8 cellular contexts compared by ENCODE assay signal in genomic region chr12:6765634-6766581, GRCh38. TPM values are rescaled to one million over a fixed set of nuclear protein-coding genes. Genes with fewer than 3 reads are reported as not detected.
DNase-seq lines count a peak whose midpoint lies in the region; ATAC-seq and TF ChIP-seq lines count a peak whose summit lies in the region.

A gene with protein sequence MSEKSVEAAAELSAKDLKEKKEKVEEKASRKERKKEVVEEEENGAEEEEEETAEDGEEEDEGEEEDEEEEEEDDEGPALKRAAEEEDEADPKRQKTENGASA (plus strand): TSS chr12:6766363. CDS start chr12:6766706, 343 bp downstream.

- H3K9ac ChIP-seq in OCI-LY1 (ENCODE audit: low read length) = peak within 1 kb of the TSS; percentile 59

- H3K27ac Mint-ChIP-seq in CD14-positive monocyte = peak within 1 kb of the TSS in 5 of 7 donors; percentile 15 to 79 (median 43)

- ATAC-seq in GM18909 (IDR thresholded peaks at IDR 0.05; ENCODE audit: poor library complexity, unreplicated experiment) = peak; percentile 18

- no peak within 1 kb of the TSS for H3K27ac ChIP-seq in OCI-LY1 (ENCODE audit: low read depth, low read length, poor library complexity, severe bottlenecking)
- H3K27ac ChIP-seq in brain microvascular endothelial cell = no peak within 1 kb of the TSS
- H3K27ac ChIP-seq in iPS DF 6.9 (ENCODE audit: low read length) = no peak within 1 kb of the TSS

- peaks cover 43 to 66% (median 61%) of the 10 kb centered on the region in 3 donors for H3K27me3 Mint-ChIP-seq in CD14-positive monocyte (ENCODE audit: low read depth in 3 of 3)

- TF ChIP-seq CTCF in CD14-positive monocyte (IDR thresholded peaks at IDR 0.05) (no peak), OCI-LY1 (IDR thresholded peaks at IDR 0.05; ENCODE audit: low read length) (no peak), brain microvascular endothelial cell (IDR thresholded peaks at IDR 0.05; ENCODE audit: low read depth, low read length, missing control alignments) (no peak)

- no peaks in the 10 kb centered on the region; the same call in 1 of the 2 replicates for H3K27me3 ChIP-seq in OCI-LY1 (ENCODE audit: insufficient read depth, low read length)
- H3K27me3 ChIP-seq in brain microvascular endothelial cell (replicated peaks) = no peaks in the 10 kb centered on the region
- H3K27me3 ChIP-seq in iPS DF 6.9 (ENCODE audit: control insufficient read depth, insufficient read depth, low read length) = no peaks in the 10 kb centered on the region

- no peaks in the 10 kb centered on the region for H3K79me2 ChIP-seq in OCI-LY1 (ENCODE audit: insufficient read depth, low read length)

- peak within 1 kb of the TSS; percentile 67 for H3K4me3 ChIP-seq in OCI-LY1 (ENCODE audit: low read depth, low read length, poor library complexity, severe bottlenecking)
- H3K4me3 ChIP-seq in brain microvascular endothelial cell (ENCODE audit: low read depth, low read length) = peak within 1 kb of the TSS; percentile 90
- peak within 1 kb of the TSS; percentile 91 for H3K4me3 ChIP-seq in iPS DF 6.9 (ENCODE audit: low read length)

- peak within 1 kb of the TSS; percentile 84 to 92 for H3K4me3 Mint-ChIP-seq in CD14-positive monocyte

- H3F3A ChIP-seq in OCI-LY1 (ENCODE audit: insufficient read depth, low read length) = no peaks in the 10 kb centered on the region

- peaks cover 0 to 9% (median 5%) of the 10 kb centered on the region in 7 donors for H3K9me3 Mint-ChIP-seq in CD14-positive monocyte

- no peaks in the 10 kb centered on the region for H3K9me2 ChIP-seq in OCI-LY1 (ENCODE audit: low read depth, low read length)

- WGBS in iPS DF 6.9 (ENCODE audit: insufficient coverage, insufficient read length) = no CpG with 5 or more reads among the region's 63 CpGs

- no peaks in the 10 kb centered on the region for H4K20me1 ChIP-seq in OCI-LY1 (ENCODE audit: insufficient read depth, low read length)

- intact Hi-C loops in CD14-positive monocyte (cut with micrococcal nuclease) = no loop called here

- H3K36me3 ChIP-seq in OCI-LY1 (ENCODE audit: insufficient read depth, low read length) (no peaks in the 10 kb centered on the region), brain microvascular endothelial cell (replicated peaks) (peaks cover 12% of the 10 kb centered on the region), iPS DF 6.9 (ENCODE audit: control insufficient read depth, insufficient read depth, low read length) (peaks cover 7% of the 10 kb centered on the region; the same call in 1 of the 2 replicates)

- H3K9me3 ChIP-seq in OCI-LY1 (ENCODE audit: low read length) = no peaks in the 10 kb centered on the region
- no peaks in the 10 kb centered on the region for H3K9me3 ChIP-seq in iPS DF 6.9 (ENCODE audit: control insufficient read depth, insufficient read depth, low read length)

- no peak for DNase-seq in CD14-positive monocyte (ENCODE audit: low spot score)
- DNase-seq in HS-5 (ENCODE audit: low read depth) = peak; percentile 69
- peak; percentile 71 for DNase-seq in brain microvascular endothelial cell
- no peak for DNase-seq in iPS DF 6.9 (ENCODE audit: low read depth, low spot score)
- DNase-seq in retina = peak; percentile 75
- DNase-seq in NOMO-1 treated with DMSO at 0.1 percent for 48 hours (lab: John Stamatoyannopoulos, UW; ENCODE audit: unreplicated experiment) = no peak

- peaks cover 40% of the 10 kb centered on the region for H3K4me1 Mint-ChIP-seq in CD14-positive monocyte

- H3K4me1 ChIP-seq in OCI-LY1 (ENCODE audit: insufficient read depth, low read length, severe bottlenecking) (peaks cover 35% of the 10 kb centered on the region), iPS DF 6.9 (ENCODE audit: control insufficient read depth, insufficient read depth, low read length) (peaks cover 14% of the 10 kb centered on the region)

- peak within 1 kb of the TSS; percentile 78 for H3K4me2 ChIP-seq in OCI-LY1 (ENCODE audit: low read length)

- H2AFZ ChIP-seq in OCI-LY1 (ENCODE audit: low read length) = no peak within 1 kb of the TSS

- in situ Hi-C loops in brain microvascular endothelial cell (cut with HindIII; ENCODE audit: low pct_ligation_motif_present, low sequenced_read_pairs) = no loop called here

- peaks cover 8 to 19% of the 10 kb centered on the region in 2 donors for H3K36me3 Mint-ChIP-seq in CD14-positive monocyte

RNA-seq across cellular contexts. Expression of the gene that starts here (rescaled TPM):
- polyA plus RNA-seq in CD14-positive monocyte = 1 to 10 TPM; 2.4 to 2.6 TPM

Comparison
In these comparisons a context has a peak if more than half of its experiments do, and no peak if none do; other contexts are left out.
1. DNase-seq: peak in HS-5 (single experiment), brain microvascular endothelial cell (single experiment) and retina (single experiment); none in CD14-positive monocyte (single experiment), iPS DF 6.9 (single experiment) and NOMO-1 treated with DMSO at 0.1 percent for 48 hours (single experiment).
2. Peak in every context shown above with its lines, with median percentiles within 50 percentile points of each other: H3K4me3 ChIP-seq.